ENCODE assay signal across 8 cellular contexts in the genomic region with DNA sequence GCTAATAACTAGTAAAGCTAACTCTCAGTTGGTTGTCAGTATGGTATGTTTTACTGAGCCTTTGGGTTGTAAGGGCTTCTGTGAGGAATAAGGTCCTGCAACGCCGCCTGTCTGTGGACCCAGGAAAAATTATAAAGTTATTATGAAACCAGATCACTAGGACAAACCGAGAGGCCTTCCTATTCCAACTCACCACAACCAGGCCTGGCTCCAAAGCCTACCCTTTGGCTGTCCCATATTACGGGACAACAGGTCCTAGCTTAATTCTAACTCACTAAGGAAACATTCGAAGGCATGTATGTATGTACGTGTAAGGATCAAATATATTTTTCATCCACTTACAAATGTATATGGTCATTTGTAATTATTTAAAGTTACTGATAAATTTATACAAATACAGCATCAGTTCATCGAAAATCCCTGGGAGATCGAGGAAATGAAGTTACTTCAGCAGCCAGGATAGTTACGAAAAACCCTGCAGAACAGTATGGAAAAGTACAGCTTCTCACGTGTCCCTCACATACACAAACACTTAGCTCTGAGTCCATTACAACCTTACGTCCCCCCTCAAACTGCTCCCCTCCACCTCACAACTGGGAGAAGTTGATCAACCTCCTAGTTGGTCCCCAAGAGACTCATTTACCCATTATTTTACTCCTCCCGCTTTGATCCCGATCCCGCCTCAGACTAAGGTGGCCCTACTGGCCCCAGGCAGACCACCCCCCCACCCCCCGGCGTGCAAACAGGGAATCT. TPM values are rescaled to one million over a fixed set of nuclear protein-coding genes. Genes with fewer than 3 reads are reported as not detected.
DNase-seq lines count a peak whose midpoint lies in the region; ATAC-seq and TF ChIP-seq lines count a peak whose summit lies in the region.

No MANE protein-coding gene starts in this region.

- peak; percentile 76 for DNase-seq in Caki2 (ENCODE audit: low read depth)
- DNase-seq in H4 (ENCODE audit: low spot score): peak; percentile 69
- DNase-seq in NCI-H1092 treated with DMSO at 0.1 percent for 48 hours (lab: John Stamatoyannopoulos, UW): peak; percentile 80
- peak; percentile 67 for DNase-seq in SKM-1 treated with dmso at 0.1 percent for 144 hours (lab: John Stamatoyannopoulos, UW; ENCODE audit: unreplicated experiment)
- peak; percentile 77 to 92 (median 83) for DNase-seq in adrenal gland
- DNase-seq in left cardiac atrium: peak; percentile 79
- DNase-seq in posterior vena cava (ENCODE audit: low spot score): peak; percentile 88
- peak; percentile 85 for DNase-seq in ureter (ENCODE audit: low spot score)

- no peak for TF ChIP-seq POLR2A in adrenal gland (IDR thresholded peaks at IDR 0.05)

- H3K36me3 ChIP-seq in adrenal gland (replicated peaks in 1 of 2): peaks cover 0 to 8% of the 10 kb centered on the region in 2 donors

- in situ Hi-C loops in Caki2 (cut with HindIII; ENCODE audit: low pct_unique_long_range_greater_than_20kb, low sequenced_read_pairs): no loop called here

- H3K27ac ChIP-seq in adrenal gland: peak overlapping the region; percentile 97 to 99 (median 99)

- TF ChIP-seq CTCF in adrenal gland (IDR thresholded peaks at IDR 0.05): peak; percentile 58 to 87 (median 82)

- WGBS in adrenal gland, 4 donors: 0 to 1% (median 1%) methylated on average over 16 of the region's 16 CpGs

- H3K4me3 ChIP-seq in adrenal gland: peak overlapping the region in 3 of 4 donors; percentile 38 to 92 (median 78)

- peak; percentile 29 to 46 for ATAC-seq in left cardiac atrium

- no peaks in the 10 kb centered on the region for H3K27me3 ChIP-seq in adrenal gland

- intact Hi-C loops in adrenal gland (cut with DNase I): loop anchor here (10.0 kb wide), 2 partner anchors 103 to 193 kb away; a partner anchor contains a TSS
- intact Hi-C loops in left cardiac atrium (cut with DNase I): loop anchor here (5.0 to 10.0 kb wide), 2 partner anchors 35 to 133 kb away; no protein-coding TSS in a partner anchor
- intact Hi-C loops in posterior vena cava (cut with DNase I): loop anchor here in 1 of 2 donors (10.0 kb wide), 1 partner anchor 113 kb away; no protein-coding TSS in a partner anchor

- no peaks in the 10 kb centered on the region for H3K9me3 ChIP-seq in adrenal gland (replicated peaks in 1 of 3)

- H3K4me1 ChIP-seq in adrenal gland (replicated peaks in 1 of 2): peaks cover 30 to 54% of the 10 kb centered on the region in 2 donors

RNA-seq across cellular contexts. Expression of a gene that starts 1.2 kb away (rescaled TPM):
- 20.5 and 46.7 TPM in 2 replicates for total RNA-seq in Caki2 (2014; rRNA removed; shearing (Covaris generic); ENCODE audit: low replicate concordance)
- total RNA-seq in H4 (2014; rRNA removed; shearing (Covaris generic)): 31.6 and 33.1 TPM in 2 replicates
- total RNA-seq in adrenal gland (10 to 100 TPM; 37.7 to 57.1 (median 51.3) TPM), left cardiac atrium (10 to 100 TPM; 46.0 to 56.4 TPM), posterior vena cava (10 to 100 TPM; 44.9 to 50.5 TPM), ureter (101 TPM)
- polyA plus RNA-seq in adrenal gland: 10 to 100 TPM; 13.3 to 52.8 (median 14.5) TPM

Comparison
In these comparisons a context has a peak if more than half of its experiments do, and no peak if none do; other contexts are left out.
1. Peak in every context shown above with its lines: DNase-seq, ATAC-seq, H3K4me3 ChIP-seq and H3K27ac ChIP-seq.